ENCODE assay signal across 1 cellular context in genomic region chr2:219435701-219436100, GRCh38.
TF ChIP-seq lines count a peak whose summit lies in the region.

No MANE protein-coding gene starts in this region.

TF ChIP-seq in HEK293T, 16 proteins besides CTCF, POLR2A, EP300 and RAD21 (continued from another document):
- TF ChIP-seq BHLHE40 (IDR thresholded peaks at IDR 0.05; ENCODE audit: borderline replicate concordance) (no peak), SP1 (IDR thresholded peaks at IDR 0.05) (no peak), ARNT (IDR thresholded peaks at IDR 0.05) (no peak), TARDBP (IDR thresholded peaks at IDR 0.05) (no peak)
